ENCODE assay signal across 25 cellular contexts in genomic region chr11:4183410-4184057, GRCh38.
DNase-seq lines count a peak whose midpoint lies in the region; ATAC-seq, FAIRE-seq and TF ChIP-seq lines count a peak whose summit lies in the region.
"Had no signal": no experiment of that assay in that cellular context is flagged by ENCODE, and none has a peak within 500 bp of the region (broad histone marks: within the 10 kb centered on the region; RNA-seq: fewer than 3 reads in every experiment).

No MANE protein-coding gene starts in this region.

- H2AFZ ChIP-seq in HepG2 (ENCODE audit: low read length) (no peak overlapping the region), trophoblast cell (ENCODE audit: insufficient read depth, low read length, poor library complexity) (no peak overlapping the region)
- H2AFZ ChIP-seq: GM23338 had no signal

- H3K36me3 ChIP-seq in liver (ENCODE audit: control insufficient read depth in 4 of 4, insufficient read depth in 3 of 4, low read depth in 1 of 4, low read length in 3 of 4) (no peaks in the 10 kb centered on the region), HepG2 (replicated peaks in 1 of 2; ENCODE audit: control insufficient read depth in 1 of 2, insufficient read depth in 2 of 2, low read length in 2 of 2) (no peaks in the 10 kb centered on the region), right lobe of liver (no peaks in the 10 kb centered on the region), trophoblast cell (ENCODE audit: control insufficient read depth in 1 of 2, insufficient read depth in 2 of 2, low read length in 2 of 2) (no peaks in the 10 kb centered on the region), esophagus muscularis mucosa (no peaks in the 10 kb centered on the region)
- H3K36me3 ChIP-seq: BE2C; BLaER1 treated with 17β-estradiol and CSF1 and Interleukin-3, amounts not matched to agents 10 nM and 100 nM had no signal

- H3K4me3 ChIP-seq in liver (ENCODE audit: low read depth in 1 of 3, low read length in 3 of 3) (no peak overlapping the region), HepG2 (replicated peaks in 1 of 3; ENCODE audit: insufficient read depth in 1 of 3, low read depth in 2 of 3, low read length in 3 of 3) (no peak overlapping the region), right lobe of liver (no peak overlapping the region), trophoblast cell (ENCODE audit: low read depth, low read length) (no peak overlapping the region), esophagus muscularis mucosa (no peak overlapping the region)
- H3K4me3 ChIP-seq: BLaER1 treated with 17β-estradiol and CSF1 and Interleukin-3, amounts not matched to agents 10 nM and 100 nM; GM12878; GM23338 had no signal

- no peak overlapping the region for H3K9ac ChIP-seq in liver (ENCODE audit: low read depth in 1 of 2, low read length in 2 of 2)
- H3K9ac ChIP-seq in HepG2 (ENCODE audit: insufficient read depth, low read depth, low read length): no peak overlapping the region
- H3K9ac ChIP-seq in trophoblast cell (ENCODE audit: low read length): peak overlapping the region; percentile 25
- H3K9ac ChIP-seq: BLaER1 treated with 17β-estradiol and CSF1 and Interleukin-3, amounts not matched to agents 10 nM and 100 nM had no signal

- H2BK12ac ChIP-seq in trophoblast cell (ENCODE audit: low read length): no peak overlapping the region

- no peak overlapping the region for H3K27ac Mint-ChIP-seq in activated CD4-positive, alpha-beta T cell treated with anti-CD3 and anti-CD28 coated beads, Interleukin-2, amount 10 ng/mL, durations not matched to agents 24 days and 14 days
- H3K27ac Mint-ChIP-seq: CD4-positive, alpha-beta T cell; CD8-positive, alpha-beta memory T cell; GM23338; H9 had no signal

- peaks cover 2% of the 10 kb centered on the region for H3K79me1 ChIP-seq in trophoblast cell (ENCODE audit: low read length)

- no peak overlapping the region for H3K14ac ChIP-seq in trophoblast cell (ENCODE audit: low read length)

- H4K91ac ChIP-seq in trophoblast cell (ENCODE audit: low read depth, low read length): no peak overlapping the region

- H3K4me1 ChIP-seq in liver (ENCODE audit: control insufficient read depth in 4 of 4, insufficient read depth in 4 of 4, low read length in 3 of 4) (peaks cover 5 to 58% (median 43%) of the 10 kb centered on the region in 4 donors), HepG2 (ENCODE audit: insufficient read depth, low read length) (peaks cover 5% of the 10 kb centered on the region; the same call in 1 of the 2 replicates), right lobe of liver (peaks cover 0 to 50% (median 8%) of the 10 kb centered on the region in 4 donors), trophoblast cell (ENCODE audit: control insufficient read depth in 1 of 2, insufficient read depth in 2 of 2, low read length in 2 of 2) (no peaks in the 10 kb centered on the region), esophagus muscularis mucosa (peaks cover 5 to 31% (median 24%) of the 10 kb centered on the region in 4 donors)
- H3K4me1 ChIP-seq: BE2C had no signal

- peaks cover 3% of the 10 kb centered on the region for H3K27me3 Mint-ChIP-seq in activated CD4-positive, alpha-beta T cell treated with anti-CD3 and anti-CD28 coated beads, Interleukin-2, amount 10 ng/mL, durations not matched to agents 24 days and 14 days

- H3K27ac ChIP-seq in liver (ENCODE audit: low read depth in 1 of 2, low read length in 2 of 2) (peak overlapping the region; percentile 72 to 77), HepG2 (ENCODE audit: extremely low read length, insufficient read depth, low read length) (no peak overlapping the region), right lobe of liver (peak overlapping the region in 2 of 3 donors; percentile 60 to 72), trophoblast cell (ENCODE audit: low read depth, low read length) (no peak overlapping the region), esophagus muscularis mucosa (replicated peaks in 1 of 4) (no peak overlapping the region)
- H3K27ac ChIP-seq: 22Rv1; BLaER1 treated with 17β-estradiol and CSF1 and Interleukin-3, amounts not matched to agents 10 nM and 100 nM had no signal

- CTCF ChIA-PET in HepG2 (lab: Yijun Ruan, JAX; ENCODE audit: low intra/inter-chr PET ratio, low total read pairs): no interaction called here

- H3K4me2 ChIP-seq in HepG2 (ENCODE audit: low read depth, low read length): no peak overlapping the region
- H3K4me2 ChIP-seq in trophoblast cell (ENCODE audit: low read length): no peak overlapping the region
- H3K4me2 ChIP-seq: BLaER1 treated with 17β-estradiol and CSF1 and Interleukin-3, amounts not matched to agents 10 nM and 100 nM; GM23338 had no signal

- FAIRE-seq in HepG2 (lab: Jason Lieb, UNC): no peak
- FAIRE-seq: A204.1, D721Med, GM12878 had no signal

- no peak overlapping the region for H4K8ac ChIP-seq in trophoblast cell (ENCODE audit: low read depth, low read length)

- H3K79me2 ChIP-seq in HepG2 (ENCODE audit: insufficient read depth, low read length): no peaks in the 10 kb centered on the region
- no peaks in the 10 kb centered on the region for H3K79me2 ChIP-seq in trophoblast cell (ENCODE audit: control insufficient read depth, insufficient read depth, low read length, poor library complexity)

- no peak overlapping the region for H3K18ac ChIP-seq in trophoblast cell (ENCODE audit: low read length)

- H3K27me3 ChIP-seq in liver (ENCODE audit: control insufficient read depth in 4 of 4, insufficient read depth in 4 of 4, low read length in 3 of 4) (no peaks in the 10 kb centered on the region), HepG2 (ENCODE audit: control insufficient read depth in 1 of 2, insufficient read depth in 2 of 2, low read length in 2 of 2) (peaks cover 6 to 35% of the 10 kb centered on the region in 2 experiments; a peak in 3 of 5 replicates), right lobe of liver (no peaks in the 10 kb centered on the region), trophoblast cell (ENCODE audit: insufficient read depth, low read length) (no peaks in the 10 kb centered on the region), esophagus muscularis mucosa (no peaks in the 10 kb centered on the region)
- H3K27me3 ChIP-seq: BE2C had no signal

- TF ChIP-seq POLR2A in HepG2 (IDR thresholded peaks at IDR 0.05; ENCODE audit: insufficient read depth in 1 of 2, low read depth in 2 of 2, low read length in 2 of 2) (no peak), right lobe of liver (IDR thresholded peaks at IDR 0.05) (no peak), esophagus muscularis mucosa (IDR thresholded peaks at IDR 0.05; ENCODE audit: low read depth) (no peak)

- H3K36me3 Mint-ChIP-seq in activated CD4-positive, alpha-beta T cell treated with anti-CD3 and anti-CD28 coated beads, Interleukin-2, amount 10 ng/mL, durations not matched to agents 24 days and 14 days (ENCODE audit: low read depth): no peaks in the 10 kb centered on the region
- H3K36me3 Mint-ChIP-seq: CD14-positive monocyte; CD8-positive, alpha-beta memory T cell had no signal

- no peak overlapping the region for H2AK5ac ChIP-seq in trophoblast cell (ENCODE audit: low read length)

- DNase-seq in activated CD4-positive, alpha-beta T cell treated with anti-CD3 and anti-CD28 coated beads, Interleukin-2, amount 10 ng/mL, durations not matched to agents 24 days and 14 days: peak; percentile 44
- no peak for DNase-seq in activated CD4-positive, alpha-beta T cell treated with anti-CD3 and anti-CD28 coated beads for 4 hours
- DNase-seq in HepG2 (ENCODE audit: low spot score): no peak
- DNase-seq in right lobe of liver: no peak
- no peak for DNase-seq in trophoblast cell
- DNase-seq in esophagus muscularis mucosa (ENCODE audit: extremely low spot score): no peak
- DNase-seq: AML-193; BE2C; CD4-positive, alpha-beta T cell; CD8-positive, alpha-beta memory T cell; DMS 273 treated with DMSO at 0.1 percent for 48 hours; DMS79; EL; GDM1; H9 had no signal

- H3K4ac ChIP-seq in trophoblast cell (ENCODE audit: low read depth, low read length): no peak overlapping the region

- no peak for TF ChIP-seq EP300 in HepG2 (IDR thresholded peaks at IDR 0.05; ENCODE audit: low read depth in 2 of 2, low read length in 2 of 2)
- no peak for TF ChIP-seq EP300 in HepG2 (CRISPR knock-in tag; IDR thresholded peaks at IDR 0.05; ENCODE audit: borderline replicate concordance)
- TF ChIP-seq EP300 in esophagus muscularis mucosa (IDR thresholded peaks at IDR 0.05): no peak

- POLR2A ChIA-PET in HepG2 (lab: Yijun Ruan, JAX): no interaction called here

- no TSS peak for BruUV-seq in HepG2 (replicated peaks; lab: Mats Ljungman, UMichigan)

- TF ChIP-seq CTCF in liver (IDR thresholded peaks at IDR 0.05; ENCODE audit: low read depth, low read length, missing input control) (no peak), HepG2 (CRISPR knock-in tag; IDR thresholded peaks at IDR 0.05) (no peak), right lobe of liver (IDR thresholded peaks at IDR 0.05) (no peak), esophagus muscularis mucosa (IDR thresholded peaks at IDR 0.05) (no peak)

- 87% methylated on average over 14 of the region's 14 CpGs for WGBS in liver
- WGBS in HepG2 (ENCODE audit: low lambda C conversion rate): 6% methylated on average over 9 of the region's 14 CpGs
- 19% methylated on average over 3 of the region's 14 CpGs for WGBS in right lobe of liver (ENCODE audit: insufficient coverage, low coverage, low lambda C conversion rate, missing lambda C conversion rate)
- no CpG with 5 or more reads among the region's 14 CpGs for WGBS in trophoblast cell (ENCODE audit: extremely low coverage, insufficient coverage, insufficient read length)
- 89% methylated on average over 9 of the region's 14 CpGs for WGBS in esophagus muscularis mucosa

- no peaks in the 10 kb centered on the region for H3K9me3 ChIP-seq in liver (ENCODE audit: control insufficient read depth in 4 of 4, low read length in 3 of 4)
- H3K9me3 ChIP-seq in HepG2 (ENCODE audit: low read length): no peaks in the 10 kb centered on the region
- no peaks in the 10 kb centered on the region for H3K9me3 ChIP-seq in right lobe of liver
- H3K9me3 ChIP-seq in trophoblast cell (ENCODE audit: insufficient read depth, low read depth, low read length): no peaks in the 10 kb centered on the region
- no peaks in the 10 kb centered on the region for H3K9me3 ChIP-seq in esophagus muscularis mucosa
- H3K9me3 ChIP-seq: BE2C; BLaER1 treated with 17β-estradiol and CSF1 and Interleukin-3, amounts not matched to agents 10 nM and 100 nM had no signal

- H2BK5ac ChIP-seq in trophoblast cell (ENCODE audit: low read depth, low read length, poor library complexity): no peak overlapping the region

- no peaks in the 10 kb centered on the region for H4K20me1 ChIP-seq in HepG2 (ENCODE audit: insufficient read depth, low read length)
- H4K20me1 ChIP-seq: BLaER1 treated with 17β-estradiol and CSF1 and Interleukin-3, amounts not matched to agents 10 nM and 100 nM had no signal

- ATAC-seq in HepG2: no peak
- no peak for ATAC-seq in right lobe of liver
- ATAC-seq in HG02852 (IDR thresholded peaks at IDR 0.05; ENCODE audit: unreplicated experiment): no peak
- ATAC-seq: GM12878, GM23338, HCT116 had no signal

- H3K4me1 Mint-ChIP-seq in activated CD4-positive, alpha-beta T cell treated with anti-CD3 and anti-CD28 coated beads, Interleukin-2, amount 10 ng/mL, durations not matched to agents 24 days and 14 days: peaks cover 7% of the 10 kb centered on the region

- no peak overlapping the region for H4K12ac ChIP-seq in trophoblast cell (ENCODE audit: low read depth, low read length)

- no peak overlapping the region for H2BK120ac ChIP-seq in trophoblast cell (ENCODE audit: insufficient read depth, low read length, poor library complexity)

- no peak overlapping the region for H3K23ac ChIP-seq in trophoblast cell (ENCODE audit: low read length)

- H3K4me3 Mint-ChIP-seq in activated CD4-positive, alpha-beta T cell treated with anti-CD3 and anti-CD28 coated beads, Interleukin-2, amount 10 ng/mL, durations not matched to agents 24 days and 14 days: no peak overlapping the region
- H3K4me3 Mint-ChIP-seq: CD14-positive monocyte; CD4-positive, alpha-beta T cell; CD8-positive, alpha-beta memory T cell; GM23338; H9 had no signal

- H3K9me3 Mint-ChIP-seq in activated CD4-positive, alpha-beta T cell treated with anti-CD3 and anti-CD28 coated beads, Interleukin-2, amount 10 ng/mL, durations not matched to agents 24 days and 14 days: no peaks in the 10 kb centered on the region
- H3K9me3 Mint-ChIP-seq: CD4-positive, alpha-beta T cell; CD8-positive, alpha-beta memory T cell; GM23338; H9 had no signal

- TF ChIP-seq RAD21 in liver (IDR thresholded peaks at IDR 0.05) (no peak), HepG2 (CRISPR knock-in tag; IDR thresholded peaks at IDR 0.05) (no peak)

- in situ Hi-C loops in HepG2 (cut with HindIII; ENCODE audit: extremely low pct_ligation_motif_present, low pct_unique_long_range_greater_than_20kb): loop anchor here (10.0 kb wide), 1 partner anchor 821 kb away; no protein-coding TSS in a partner anchor

- intact Hi-C loops in activated CD4-positive, alpha-beta T cell treated with anti-CD3 and anti-CD28 coated beads, Interleukin-2, amount 10 ng/mL, durations not matched to agents 24 days and 14 days (cut with micrococcal nuclease): no loop called here
- intact Hi-C loops in HepG2 (cut with micrococcal nuclease; ENCODE audit: unreplicated experiment) (no loop called here), right lobe of liver (cut with DNase I) (loop anchor here (10.0 kb wide), 4 partner anchors 311 to 821 kb away; partner anchors contain the start of gene OR52M1 (in 1 of the 2)), esophagus muscularis mucosa (cut with DNase I) (no loop called here)

Comparison
In these comparisons a context has a peak if more than half of its experiments do, and no peak if none do; other contexts are left out.
1. H3K27ac ChIP-seq: peak in liver (2 of 2) and right lobe of liver (2 of 3); none in HepG2 (single experiment), trophoblast cell (single experiment) and esophagus muscularis mucosa (0 of 4).
2. intact Hi-C loops: an anchor here in right lobe of liver (10.0 kb wide); none called in activated CD4-positive, alpha-beta T cell treated with anti-CD3 and anti-CD28 coated beads, Interleukin-2, amount 10 ng/mL, durations not matched to agents 24 days and 14 days, HepG2 and esophagus muscularis mucosa.